1 cellular context compared by ENCODE assay signal in the genomic region with DNA sequence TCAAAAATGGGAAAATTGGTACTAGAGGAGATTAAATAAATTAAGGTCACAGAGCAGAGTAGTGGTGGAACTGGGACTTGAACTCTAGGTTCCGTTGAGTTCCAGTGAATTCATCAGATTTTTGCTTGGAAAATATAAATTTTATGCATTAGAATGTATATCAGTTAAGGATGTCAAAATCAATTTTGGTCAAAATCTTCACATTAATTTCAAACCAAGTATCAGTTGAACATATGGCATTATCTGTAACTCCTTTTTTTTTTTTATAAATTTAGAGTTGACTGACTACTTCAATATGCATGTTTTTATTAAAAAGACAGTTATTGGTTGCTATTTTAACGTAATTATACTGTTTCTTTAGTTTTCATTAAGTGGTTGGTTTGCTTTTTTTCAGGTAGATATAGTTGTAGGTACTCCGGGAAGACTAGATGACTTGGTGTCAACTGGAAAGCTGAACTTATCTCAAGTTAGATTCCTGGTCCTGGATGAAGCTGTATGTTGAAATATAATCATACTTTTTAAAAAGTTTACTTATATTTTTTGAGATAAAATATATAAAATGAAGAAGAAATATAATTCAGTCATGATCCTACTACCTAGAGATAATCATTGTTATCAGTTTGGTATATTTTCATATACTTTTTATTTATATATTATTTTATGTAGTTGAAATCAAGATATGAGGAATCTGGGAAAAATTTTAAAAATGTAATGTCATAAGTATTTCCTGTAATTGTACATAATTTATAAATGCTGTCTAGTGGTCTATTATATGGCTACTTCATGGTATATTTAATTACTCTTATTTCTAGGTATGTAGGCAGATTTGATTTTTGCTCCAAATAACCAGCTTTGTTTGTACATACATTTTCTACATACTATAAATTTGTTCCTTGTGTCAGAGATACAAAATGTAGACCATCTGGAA.
TF ChIP-seq lines count a peak whose summit lies in the region.

No MANE protein-coding gene starts in this region.

TF ChIP-seq in K562, 482 proteins besides CTCF, POLR2A, EP300 and RAD21:
- no peak for TF ChIP-seq HMG20A (CRISPR knock-in tag; conservative IDR thresholded peaks at IDR 0.05)
- no peak for TF ChIP-seq ZNF146 (CRISPR knock-in tag; IDR thresholded peaks at IDR 0.05; ENCODE audit: unreplicated experiment)
- no peak for TF ChIP-seq ZNF124 (CRISPR knock-in tag; IDR thresholded peaks at IDR 0.05)
- TF ChIP-seq, protein P1, sequence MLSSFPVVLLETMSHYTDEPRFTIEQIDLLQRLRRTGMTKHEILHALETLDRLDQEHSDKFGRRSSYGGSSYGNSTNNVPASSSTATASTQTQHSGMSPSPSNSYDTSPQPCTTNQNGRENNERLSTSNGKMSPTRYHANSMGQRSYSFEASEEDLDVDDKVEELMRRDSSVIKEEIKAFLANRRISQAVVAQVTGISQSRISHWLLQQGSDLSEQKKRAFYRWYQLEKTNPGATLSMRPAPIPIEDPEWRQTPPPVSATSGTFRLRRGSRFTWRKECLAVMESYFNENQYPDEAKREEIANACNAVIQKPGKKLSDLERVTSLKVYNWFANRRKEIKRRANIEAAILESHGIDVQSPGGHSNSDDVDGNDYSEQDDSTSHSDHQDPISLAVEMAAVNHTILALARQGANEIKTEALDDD (IDR thresholded peaks at IDR 0.05) = no peak
- TF ChIP-seq ZNF586 (CRISPR knock-in tag; conservative IDR thresholded peaks at IDR 0.05) = no peak
- TF ChIP-seq, protein P2, sequence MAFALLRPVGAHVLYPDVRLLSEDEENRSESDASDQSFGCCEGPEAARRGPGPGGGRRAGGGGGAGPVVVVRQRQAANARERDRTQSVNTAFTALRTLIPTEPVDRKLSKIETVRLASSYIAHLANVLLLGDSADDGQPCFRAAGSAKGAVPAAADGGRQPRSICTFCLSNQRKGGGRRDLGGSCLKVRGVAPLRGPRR (CRISPR knock-in tag; IDR thresholded peaks at IDR 0.05) = no peak
- no peak for TF ChIP-seq SMARCC2 (IDR thresholded peaks at IDR 0.05; ENCODE audit: low read depth)
- TF ChIP-seq PYGO2 (tag; IDR thresholded peaks at IDR 0.05) = no peak
- TF ChIP-seq HMG20B (CRISPR knock-in tag; IDR thresholded peaks at IDR 0.05) = no peak
- TF ChIP-seq, protein P3, sequence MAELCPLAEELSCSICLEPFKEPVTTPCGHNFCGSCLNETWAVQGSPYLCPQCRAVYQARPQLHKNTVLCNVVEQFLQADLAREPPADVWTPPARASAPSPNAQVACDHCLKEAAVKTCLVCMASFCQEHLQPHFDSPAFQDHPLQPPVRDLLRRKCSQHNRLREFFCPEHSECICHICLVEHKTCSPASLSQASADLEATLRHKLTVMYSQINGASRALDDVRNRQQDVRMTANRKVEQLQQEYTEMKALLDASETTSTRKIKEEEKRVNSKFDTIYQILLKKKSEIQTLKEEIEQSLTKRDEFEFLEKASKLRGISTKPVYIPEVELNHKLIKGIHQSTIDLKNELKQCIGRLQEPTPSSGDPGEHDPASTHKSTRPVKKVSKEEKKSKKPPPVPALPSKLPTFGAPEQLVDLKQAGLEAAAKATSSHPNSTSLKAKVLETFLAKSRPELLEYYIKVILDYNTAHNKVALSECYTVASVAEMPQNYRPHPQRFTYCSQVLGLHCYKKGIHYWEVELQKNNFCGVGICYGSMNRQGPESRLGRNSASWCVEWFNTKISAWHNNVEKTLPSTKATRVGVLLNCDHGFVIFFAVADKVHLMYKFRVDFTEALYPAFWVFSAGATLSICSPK (IDR thresholded peaks at IDR 0.05; ENCODE audit: borderline replicate concordance) = no peak
- no peak for TF ChIP-seq ELF1 (tag; IDR thresholded peaks at IDR 0.05)
